Comparison of ENCODE assay signal across 8 cellular contexts in genomic region chr11:396511-396947, GRCh38. TPM values are rescaled to one million over a fixed set of nuclear protein-coding genes. Genes with fewer than 3 reads are reported as not detected.
DNase-seq lines count a peak whose midpoint lies in the region; ATAC-seq and TF ChIP-seq lines count a peak whose summit lies in the region.

No MANE protein-coding gene starts in this region.

- no peak overlapping the region for H3K27ac ChIP-seq in BLaER1 treated with 17β-estradiol and CSF1 and Interleukin-3, amounts not matched to agents 10 nM and 100 nM
- H3K27ac ChIP-seq in GM23248 (no peak overlapping the region), SJCRH30 (no peak overlapping the region), thoracic aorta (no peak overlapping the region), transverse colon (no peak overlapping the region)

- 0 out of 2 replicates have a peak overlapping the region, but pooled peaks have one; percentile 28 for H2AFZ ChIP-seq in GM23248

- H3K4me1 ChIP-seq in BLaER1 treated with 17β-estradiol and CSF1 and Interleukin-3, amounts not matched to agents 10 nM and 100 nM = peaks cover 0 to 35% (median 20%) of the 10 kb centered on the region in 10 experiments; a peak in 16 of 20 replicates
- H3K4me1 ChIP-seq in GM23248 (ENCODE audit: insufficient read depth) = peaks cover 13% of the 10 kb centered on the region
- no peaks in the 10 kb centered on the region for H3K4me1 ChIP-seq in SJCRH30
- peaks cover 0 to 7% of the 10 kb centered on the region in 2 donors for H3K4me1 ChIP-seq in thoracic aorta (ENCODE audit: control insufficient read depth in 1 of 2, low read depth in 2 of 2)
- H3K4me1 ChIP-seq in transverse colon = peaks cover 0 to 34% (median 12%) of the 10 kb centered on the region in 4 donors

- peaks cover 0 to 8% (median 0%) of the 10 kb centered on the region in 11 experiments; a peak in 1 of 22 replicates for H4K20me1 ChIP-seq in BLaER1 treated with 17β-estradiol and CSF1 and Interleukin-3, amounts not matched to agents 10 nM and 100 nM
- no peaks in the 10 kb centered on the region for H4K20me1 ChIP-seq in GM23248 (ENCODE audit: insufficient read depth)

- H3K4me2 ChIP-seq in BLaER1 treated with 17β-estradiol and CSF1 and Interleukin-3, amounts not matched to agents 10 nM and 100 nM = peak overlapping the region; percentile 65 to 90 (median 80)
- H3K4me2 ChIP-seq in GM23248 (ENCODE audit: unreplicated experiment) = no peak overlapping the region

- no peaks in the 10 kb centered on the region for H3K36me3 ChIP-seq in BLaER1 treated with 17β-estradiol and CSF1 and Interleukin-3, amounts not matched to agents 10 nM and 100 nM
- H3K36me3 ChIP-seq in GM23248 (ENCODE audit: low read depth) (no peaks in the 10 kb centered on the region), SJCRH30 (no peaks in the 10 kb centered on the region), thoracic aorta (no peaks in the 10 kb centered on the region), transverse colon (no peaks in the 10 kb centered on the region)

- WGBS in GM23248 (ENCODE audit: low coverage in 1 of 2, low lambda C conversion rate in 2 of 2, missing lambda C conversion rate in 2 of 2), 2 experiments = 39 to 43% methylated on average over 21 to 23 of the region's 23 CpGs
- 71% methylated on average over 23 of the region's 23 CpGs; no CpG with 5 or more reads in 1 of the 2 donors for WGBS in transverse colon (ENCODE audit: low coverage in 1 of 2), 2 donors

- H3K4me3 ChIP-seq in BLaER1 treated with 17β-estradiol and CSF1 and Interleukin-3, amounts not matched to agents 10 nM and 100 nM = peak overlapping the region; percentile 37 to 67 (median 52); a peak in 18 of 20 replicates
- H3K4me3 ChIP-seq in GM23248 (peak overlapping the region; percentile 46; the same call in 1 of the 2 replicates), SJCRH30 (peak overlapping the region; percentile 39), thoracic aorta (peak overlapping the region; percentile 69), transverse colon (peak overlapping the region in 2 of 4 donors; percentile 25 to 29)

- no peak for TF ChIP-seq CTCF in thoracic aorta (IDR thresholded peaks at IDR 0.05)
- no peak for TF ChIP-seq CTCF in transverse colon (IDR thresholded peaks at IDR 0.05)

- H3F3A ChIP-seq in GM23248 (ENCODE audit: insufficient read depth) = no peaks in the 10 kb centered on the region

- TF ChIP-seq POLR2A in transverse colon (IDR thresholded peaks at IDR 0.05) = no peak

- peak overlapping the region in 10 of 11 experiments; percentile 40 to 61 (median 52); a peak in 18 of 22 replicates for H3K9ac ChIP-seq in BLaER1 treated with 17β-estradiol and CSF1 and Interleukin-3, amounts not matched to agents 10 nM and 100 nM
- H3K9ac ChIP-seq in GM23248 = no peak overlapping the region

- H3K9me3 ChIP-seq in BLaER1 treated with 17β-estradiol and CSF1 and Interleukin-3, amounts not matched to agents 10 nM and 100 nM (replicated peaks in 1 of 11) = peaks cover 0 to 11% (median 7%) of the 10 kb centered on the region in 11 experiments; a peak in 13 of 22 replicates
- no peaks in the 10 kb centered on the region for H3K9me3 ChIP-seq in GM23248 (ENCODE audit: low read depth)
- H3K9me3 ChIP-seq in SJCRH30 (replicated peaks) = no peaks in the 10 kb centered on the region
- no peaks in the 10 kb centered on the region for H3K9me3 ChIP-seq in thoracic aorta
- no peaks in the 10 kb centered on the region for H3K9me3 ChIP-seq in transverse colon

- DNase-seq in GM23248 (peak; percentile 66), SJCRH30 (peak; percentile 33 to 39), Right ventricle myocardium superior (no peak), thoracic aorta (ENCODE audit: low spot score) (no peak), transverse colon (no peak)

- H3K9me2 ChIP-seq in GM23248 (ENCODE audit: insufficient read depth) = no peaks in the 10 kb centered on the region

- H3K27me3 ChIP-seq in BLaER1 treated with 17β-estradiol and CSF1 and Interleukin-3, amounts not matched to agents 10 nM and 100 nM = peaks cover 14 to 18% (median 17%) of the 10 kb centered on the region in 11 experiments
- H3K27me3 ChIP-seq in GM23248 (replicated peaks; ENCODE audit: insufficient read depth) = no peaks in the 10 kb centered on the region
- no peaks in the 10 kb centered on the region for H3K27me3 ChIP-seq in SJCRH30
- no peaks in the 10 kb centered on the region for H3K27me3 ChIP-seq in thoracic aorta (replicated peaks; ENCODE audit: insufficient read depth)
- peaks cover 10% of the 10 kb centered on the region for H3K27me3 ChIP-seq in transverse colon

- in situ Hi-C loops in GM23248 (cut with MboI) = no loop called here
- in situ Hi-C loops in transverse colon (cut with MboI; ENCODE audit: low pct_ligation_motif_present in 1 of 4, low pct_unique_long_range_greater_than_20kb in 1 of 4, low sequenced_read_pairs in 3 of 4) = no loop called here

- TF ChIP-seq EP300 in transverse colon (IDR thresholded peaks at IDR 0.05; ENCODE audit: low read depth) = no peak

- no peaks in the 10 kb centered on the region for H3K79me2 ChIP-seq in GM23248 (ENCODE audit: insufficient read depth)

- ATAC-seq in Right ventricle myocardium superior (ENCODE audit: poor library complexity) = peak; percentile 46
- ATAC-seq in thoracic aorta (ENCODE audit: insufficient number of reproducible peaks, low FRiP score, low read depth) = no peak
- ATAC-seq in GM18858 (IDR thresholded peaks at IDR 0.05; ENCODE audit: unreplicated experiment) = no peak
- no peak for ATAC-seq in HG03175 (IDR thresholded peaks at IDR 0.05; ENCODE audit: unreplicated experiment)

- intact Hi-C loops in Right ventricle myocardium superior (cut with DNase I) (no loop called here), transverse colon (cut with DNase I; ENCODE audit: low total_unique reads) (no loop called here)

RNA-seq across cellular contexts. Expression of gene PKP3, which starts 2.5 kb away (rescaled TPM):
- total RNA-seq in GM23248 (2014; rRNA removed; shearing (Covaris generic)) = 1.2 and 4.9 TPM in 2 replicates
- 2.2 and 2.4 TPM in 2 replicates for polyA plus RNA-seq in GM23248 (2016; fragmentation: Nextera tagmentation; extraction: Ambion mirVana)
- 0.18 TPM in 1 of 2 replicates, not detected in the other for total RNA-seq in SJCRH30 (2014; rRNA removed; shearing (Covaris generic))
- total RNA-seq in Right ventricle myocardium superior (0.86 TPM), thoracic aorta (1 to 10 TPM; 2.0 to 5.9 TPM), transverse colon (100 to 1,000 TPM; 159 to 359 (median 200) TPM)

RNA-seq across cellular contexts. Expression of gene SIGIRR, which starts 18.3 kb away (rescaled TPM):
- 17.7 and 28.3 TPM in 2 replicates for total RNA-seq in GM23248 (2014; rRNA removed; shearing (Covaris generic))
- polyA plus RNA-seq in GM23248 (2016; fragmentation: Nextera tagmentation; extraction: Ambion mirVana) = 59.5 and 61.1 TPM in 2 replicates
- total RNA-seq in SJCRH30 (2014; rRNA removed; shearing (Covaris generic)) = not detected in 2 replicates
- total RNA-seq in Right ventricle myocardium superior (38.6 TPM), thoracic aorta (10 to 100 TPM; 24.9 to 36.8 TPM), transverse colon (100 to 1,000 TPM; 107 to 344 (median 148) TPM)

RNA-seq across cellular contexts. Expression of gene B4GALNT4, which starts 27.2 kb away (rescaled TPM):
- total RNA-seq in GM23248 (2014; rRNA removed; shearing (Covaris generic)) = 16.5 and 24.7 TPM in 2 replicates
- 1.9 and 2.3 TPM in 2 replicates for polyA plus RNA-seq in GM23248 (2016; fragmentation: Nextera tagmentation; extraction: Ambion mirVana)
- 0.08 TPM in 1 of 2 replicates, not detected in the other for total RNA-seq in SJCRH30 (2014; rRNA removed; shearing (Covaris generic))
- total RNA-seq in Right ventricle myocardium superior = 0.94 TPM
- total RNA-seq in thoracic aorta = 1 to 10 TPM in 1 of 2 donors, under 1 TPM in 1; 0.78 to 3.7 TPM
- total RNA-seq in transverse colon = 1 to 10 TPM in 2 of 4 donors, under 1 TPM in 1, not detected in 1; 0.82 to 3.0 (median 1.3) TPM

RNA-seq across cellular contexts. Expression of gene ANO9, which starts 45.3 kb away (rescaled TPM):
- total RNA-seq in GM23248 (2014; rRNA removed; shearing (Covaris generic)) = not detected in 2 replicates
- polyA plus RNA-seq in GM23248 (2016; fragmentation: Nextera tagmentation; extraction: Ambion mirVana) = not detected in 2 replicates
- 0.61 and 0.73 TPM in 2 replicates for total RNA-seq in SJCRH30 (2014; rRNA removed; shearing (Covaris generic))
- total RNA-seq in Right ventricle myocardium superior (0.08 TPM), thoracic aorta (1 to 10 TPM in 1 of 2 donors, under 1 TPM in 1; 0.68 to 2.7 TPM), transverse colon (100 to 1,000 TPM; 117 to 490 (median 296) TPM)

RNA-seq across cellular contexts. Expression of gene PTDSS2, which starts 53.5 kb away (rescaled TPM):
- 29.2 and 44.1 TPM in 2 replicates for total RNA-seq in GM23248 (2014; rRNA removed; shearing (Covaris generic))
- 20.1 and 22.2 TPM in 2 replicates for polyA plus RNA-seq in GM23248 (2016; fragmentation: Nextera tagmentation; extraction: Ambion mirVana)
- total RNA-seq in SJCRH30 (2014; rRNA removed; shearing (Covaris generic)) = 30.9 and 34.4 TPM in 2 replicates
- total RNA-seq in Right ventricle myocardium superior = 25.5 TPM
- 10 to 100 TPM; 34.0 to 34.7 TPM for total RNA-seq in thoracic aorta
- 100 to 1,000 TPM in 2 of 4 donors, 10 to 100 TPM in 2; 28.5 to 264 (median 76.0) TPM for total RNA-seq in transverse colon

Comparison
In these comparisons a context has a peak if more than half of its experiments do, and no peak if none do; other contexts are left out.
1. DNase-seq: peak in GM23248 (single experiment) and SJCRH30 (2 of 2); none in Right ventricle myocardium superior (single experiment), thoracic aorta (single experiment) and transverse colon (single experiment).
2. RNA of gene PKP3, which starts 2.5 kb away (total RNA-seq): 159 to 359 TPM in transverse colon; 2.0 to 5.9 TPM in thoracic aorta, 1.2 to 4.9 TPM in GM23248, 0.86 TPM in Right ventricle myocardium superior (single experiment) and 0.18 TPM in SJCRH30; every median in the first group is over 10 times any median in the second.
3. RNA of gene SIGIRR, which starts 18.3 kb away (total RNA-seq): 107 to 344 TPM in transverse colon, 38.6 TPM in Right ventricle myocardium superior (single experiment), 24.9 to 36.8 TPM in thoracic aorta and 17.7 to 28.3 TPM in GM23248; not detected in SJCRH30; every median in the first group is over 10 times any median in the second.